In the genomic region with DNA sequence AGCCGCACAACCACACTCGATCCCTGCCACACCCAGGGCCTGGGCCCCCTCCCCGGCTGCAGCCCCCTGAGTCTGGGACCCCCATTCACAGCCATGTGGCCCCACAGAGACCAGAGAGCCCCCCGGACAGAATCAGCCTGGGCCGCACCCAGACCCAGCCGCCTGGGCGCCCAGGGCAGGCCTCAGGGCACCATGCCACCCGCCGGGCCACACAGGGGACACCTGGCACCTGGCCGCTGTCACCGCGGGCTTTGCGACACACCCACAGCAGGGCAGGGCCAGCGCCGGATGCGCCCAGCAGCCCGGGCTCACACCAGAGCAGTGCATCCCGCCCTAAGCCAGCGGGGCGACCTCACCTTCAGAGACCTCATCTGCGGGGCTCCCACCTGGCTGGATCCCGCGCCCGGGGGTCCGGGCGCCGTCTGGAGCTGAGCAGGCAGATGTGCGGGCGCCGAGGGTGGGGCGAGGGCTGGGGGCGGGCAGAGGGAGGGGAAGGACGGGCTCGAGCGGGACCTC, we compare ENCODE assay signal across 6 cellular contexts. TPM values are rescaled to one million over a fixed set of nuclear protein-coding genes. Genes with fewer than 3 reads are reported as not detected.
DNase-seq lines count a peak whose midpoint lies in the region; ATAC-seq and TF ChIP-seq lines count a peak whose summit lies in the region.

No MANE protein-coding gene starts in this region.

- no peak for DNase-seq in activated CD8-positive, alpha-beta memory T cell treated with anti-CD3 and anti-CD28 coated beads, Interleukin-2, amount 10 ng/mL, durations not matched to agents 7 days and 5 days
- DNase-seq in lower lobe of right lung (peak; percentile 59), NCI-H446 (lab: John Stamatoyannopoulos, UW) (no peak), SK-N-DZ (ENCODE audit: low spot score) (no peak)

- peak; percentile 57 for ATAC-seq in activated CD8-positive, alpha-beta memory T cell treated with anti-CD3 and anti-CD28 coated beads, Interleukin-2, amount 10 ng/mL, durations not matched to agents 7 days and 5 days
- ATAC-seq in lower lobe of right lung (peak; percentile 47 to 62), GM19455 (IDR thresholded peaks at IDR 0.05; ENCODE audit: unreplicated experiment) (no peak)

- peaks cover 43% of the 10 kb centered on the region for H3K4me1 ChIP-seq in lower lobe of right lung

- no peaks in the 10 kb centered on the region for H3K9me3 ChIP-seq in lower lobe of right lung

- peaks cover 15% of the 10 kb centered on the region for H3K27me3 ChIP-seq in lower lobe of right lung (ENCODE audit: low read depth)

- H3K4me3 ChIP-seq in GM12875 (ENCODE audit: low read depth, low read length) (peak overlapping the region; percentile 32), lower lobe of right lung (peak overlapping the region; percentile 59)

- H3K36me3 ChIP-seq in lower lobe of right lung, result peaks cover 8% of the 10 kb centered on the region

- no peak overlapping the region for H3K4me3 Mint-ChIP-seq in activated CD8-positive, alpha-beta memory T cell treated with anti-CD3 and anti-CD28 coated beads, Interleukin-2, amount 10 ng/mL, durations not matched to agents 7 days and 5 days

- H3K27ac ChIP-seq in lower lobe of right lung, result peak overlapping the region; percentile 79

- no peak for TF ChIP-seq CTCF in GM12875 (IDR thresholded peaks at IDR 0.05; ENCODE audit: borderline replicate concordance, insufficient read depth, low read depth, low read length)
- no peak for TF ChIP-seq CTCF in lower lobe of right lung (IDR thresholded peaks at IDR 0.05)

- H3K4me1 Mint-ChIP-seq in activated CD8-positive, alpha-beta memory T cell treated with anti-CD3 and anti-CD28 coated beads, Interleukin-2, amount 10 ng/mL, durations not matched to agents 7 days and 5 days, result peaks cover 8% of the 10 kb centered on the region

- CTCF ChIA-PET in activated CD8-positive, alpha-beta memory T cell treated with anti-CD3 and anti-CD28 coated beads, Interleukin-2, amount 10 ng/mL, durations not matched to agents 7 days and 5 days (lab: Charles Lee), result no interaction called here

- peaks cover 2% of the 10 kb centered on the region for H3K36me3 Mint-ChIP-seq in activated CD8-positive, alpha-beta memory T cell treated with anti-CD3 and anti-CD28 coated beads, Interleukin-2, amount 10 ng/mL, durations not matched to agents 7 days and 5 days

- intact Hi-C loops in lower lobe of right lung (cut with DNase I), result no loop called here

- H3K27me3 Mint-ChIP-seq in activated CD8-positive, alpha-beta memory T cell treated with anti-CD3 and anti-CD28 coated beads, Interleukin-2, amount 10 ng/mL, durations not matched to agents 7 days and 5 days, result no peaks in the 10 kb centered on the region

- no peak overlapping the region for H3K27ac Mint-ChIP-seq in activated CD8-positive, alpha-beta memory T cell treated with anti-CD3 and anti-CD28 coated beads, Interleukin-2, amount 10 ng/mL, durations not matched to agents 7 days and 5 days

- no peaks in the 10 kb centered on the region for H3K9me3 Mint-ChIP-seq in activated CD8-positive, alpha-beta memory T cell treated with anti-CD3 and anti-CD28 coated beads, Interleukin-2, amount 10 ng/mL, durations not matched to agents 7 days and 5 days (ENCODE audit: low read depth)

RNA-seq across cellular contexts. Expression of gene TBXA2R, which starts 0.4 kb away (rescaled TPM):
- total RNA-seq in activated CD8-positive, alpha-beta memory T cell treated with anti-CD3 and anti-CD28 coated beads, Interleukin-2, amount 10 ng/mL, durations not matched to agents 7 days and 5 days, result under 1 TPM; 0.26 to 0.54 TPM
- total RNA-seq in lower lobe of right lung, result 4.9 TPM
- polyA plus RNA-seq in SK-N-DZ (2014; cell fraction: cytosol; rRNA removed), result 0.23 and 0.44 TPM in 2 replicates
- not detected in 2 replicates for polyA plus RNA-seq in SK-N-DZ (2014; cell fraction: nucleus; rRNA removed)

RNA-seq across cellular contexts. Expression of gene CACTIN, which starts 20.4 kb away (rescaled TPM):
- 10 to 100 TPM; 33.4 to 33.7 TPM for total RNA-seq in activated CD8-positive, alpha-beta memory T cell treated with anti-CD3 and anti-CD28 coated beads, Interleukin-2, amount 10 ng/mL, durations not matched to agents 7 days and 5 days
- total RNA-seq in lower lobe of right lung, result 20.3 TPM
- polyA plus RNA-seq in SK-N-DZ (2014; cell fraction: cytosol; rRNA removed), result 19.7 and 34.0 TPM in 2 replicates
- 58.2 and 58.5 TPM in 2 replicates for polyA plus RNA-seq in SK-N-DZ (2014; cell fraction: nucleus; rRNA removed)

RNA-seq across cellular contexts. Expression of gene GIPC3, which starts 21.0 kb away (rescaled TPM):
- under 1 TPM; 0.15 to 0.23 TPM for total RNA-seq in activated CD8-positive, alpha-beta memory T cell treated with anti-CD3 and anti-CD28 coated beads, Interleukin-2, amount 10 ng/mL, durations not matched to agents 7 days and 5 days
- 4.2 TPM for total RNA-seq in lower lobe of right lung
- 0.03 and 0.08 TPM in 2 replicates for polyA plus RNA-seq in SK-N-DZ (2014; cell fraction: cytosol; rRNA removed)
- polyA plus RNA-seq in SK-N-DZ (2014; cell fraction: nucleus; rRNA removed), result not detected in 2 replicates

RNA-seq across cellular contexts. Expression of gene HMG20B, which starts 33.5 kb away (rescaled TPM):
- total RNA-seq in activated CD8-positive, alpha-beta memory T cell treated with anti-CD3 and anti-CD28 coated beads, Interleukin-2, amount 10 ng/mL, durations not matched to agents 7 days and 5 days, result 10 to 100 TPM; 50.7 to 51.7 TPM
- 60.9 TPM for total RNA-seq in lower lobe of right lung
- 45.9 and 49.0 TPM in 2 replicates for polyA plus RNA-seq in SK-N-DZ (2014; cell fraction: cytosol; rRNA removed)
- 102 and 113 TPM in 2 replicates for polyA plus RNA-seq in SK-N-DZ (2014; cell fraction: nucleus; rRNA removed)

RNA-seq across cellular contexts. Expression of gene MFSD12, which starts 48.8 kb away (rescaled TPM):
- total RNA-seq in activated CD8-positive, alpha-beta memory T cell treated with anti-CD3 and anti-CD28 coated beads, Interleukin-2, amount 10 ng/mL, durations not matched to agents 7 days and 5 days, result 10 to 100 TPM; 54.8 to 71.4 TPM
- total RNA-seq in lower lobe of right lung, result 80.7 TPM
- 24.5 and 27.7 TPM in 2 replicates for polyA plus RNA-seq in SK-N-DZ (2014; cell fraction: cytosol; rRNA removed)
- 58.4 and 59.9 TPM in 2 replicates for polyA plus RNA-seq in SK-N-DZ (2014; cell fraction: nucleus; rRNA removed)
